24 cellular contexts compared by ENCODE assay signal in genomic region chr21:14846619-14847018, GRCh38.
"Had no signal": no experiment of that assay in that cellular context is flagged by ENCODE, and none has a peak within 500 bp of the region (broad histone marks: within the 10 kb centered on the region; RNA-seq: fewer than 3 reads in every experiment).

No MANE protein-coding gene starts in this region.

- DNase-seq: cortex of kidney; effector memory CD8-positive, alpha-beta T cell; erythroblast; esophagus squamous epithelium; foreskin melanocyte; glutamatergic neuron; heart right ventricle; hippocampal formation; left cardiac atrium; left lung; mesenchymal stem cell; mucosa of descending colon; naive B cell; pancreas; stimulated activated CD4-positive, alpha-beta T cell treated with anti-CD3 and anti-CD28 coated beads, Interleukin-12 subunit alpha, Interleukin-12 subunit beta, amount 100 ng/mL, for 4 hours; stimulated activated CD4-positive, alpha-beta T cell treated with anti-CD3 and anti-CD28 coated beads, Interleukin-1b, Interleukin-23, amount 100 ng/mL, for 48 hours; stimulated activated CD4-positive, alpha-beta T cell treated with anti-CD3 and anti-CD28 coated beads, Interleukin-4, amount 100 ng/mL, for 1 hour; stimulated activated CD8-positive, alpha-beta memory T cell treated with anti-CD3 and anti-CD28 coated beads, Interleukin-4, amount 100 ng/mL, for 48 hours; stimulated activated naive CD4-positive, alpha-beta T cell; stimulated activated naive CD8-positive, alpha-beta T cell treated with anti-CD3 and anti-CD28 coated beads, Interleukin-15, amount 100 ng/mL, for 72 hours; testis; tibial artery had no signal

- ATAC-seq: effector memory CD8-positive, alpha-beta T cell; heart right ventricle; left cardiac atrium; left lung; mucosa of descending colon; natural killer cell treated with Interleukin-12 subunit alpha and Interleukin-12 subunit beta and Interleukin-15 and Interleukin-18, amount 100 ng/mL, for 72 hours; pancreas; sciatic nerve; stimulated activated naive CD8-positive, alpha-beta T cell treated with anti-CD3 and anti-CD28 coated beads, Interleukin-15, amount 100 ng/mL, for 72 hours had no signal
